Comparison of ENCODE assay signal across 9 cellular contexts in the genomic region with DNA sequence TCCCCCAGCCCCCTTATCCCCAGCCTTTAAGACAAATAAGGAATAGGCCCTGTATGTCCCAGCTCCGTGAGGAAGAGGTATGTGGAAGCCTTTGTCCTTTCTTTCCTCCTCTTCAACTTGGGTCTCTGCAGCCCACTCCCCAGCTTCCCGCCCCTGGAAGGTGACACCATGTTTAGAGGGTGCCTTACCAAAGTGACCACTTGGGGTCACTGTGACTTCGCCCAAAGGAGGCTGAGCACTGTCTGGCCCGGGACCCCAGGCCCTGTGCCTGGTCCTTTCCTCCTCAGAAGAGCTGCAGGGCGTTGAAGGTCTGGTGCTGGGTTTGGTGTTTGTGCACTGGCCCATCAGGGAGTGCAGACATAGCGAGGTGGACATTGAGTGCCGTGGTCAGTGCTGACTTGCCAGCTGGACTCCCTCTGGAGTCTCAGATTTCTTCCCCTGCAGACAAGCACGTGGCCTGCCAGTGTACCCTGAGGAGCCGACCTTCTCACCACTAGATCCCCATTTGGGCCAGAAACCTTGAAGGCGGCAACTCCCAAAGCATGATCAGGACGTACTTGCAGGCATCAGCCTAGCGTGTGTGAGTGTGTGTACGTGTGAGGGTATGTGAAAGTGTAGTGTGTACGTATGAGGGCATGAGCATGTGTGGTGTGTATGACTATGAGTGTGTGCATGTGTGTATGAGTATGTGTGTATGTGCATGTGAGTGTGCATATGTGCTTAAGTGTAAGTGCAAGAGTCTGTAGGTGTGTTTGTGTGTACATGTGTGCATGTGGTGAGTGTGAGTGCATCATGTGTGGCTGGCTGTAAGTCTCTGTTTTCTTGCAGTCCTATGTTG.
A peak's percentile ranks its signal among the peaks of the same experiment; 100 is the strongest.
DNase-seq lines count a peak whose midpoint lies in the region; ATAC-seq and TF ChIP-seq lines count a peak whose summit lies in the region.
"Had no signal": no experiment of that assay in that cellular context is flagged by ENCODE, and none has a peak within 500 bp of the region (broad histone marks: within the 10 kb centered on the region; RNA-seq: fewer than 3 reads in every experiment).

No MANE protein-coding gene starts in this region.

- H3K36me3 ChIP-seq in heart left ventricle (no peaks in the 10 kb centered on the region), smooth muscle cell (ENCODE audit: low read depth) (no peaks in the 10 kb centered on the region)

- no peak overlapping the region for H3K27ac Mint-ChIP-seq in T-cell

- POLR2A ChIA-PET in T-cell (lab: Charles Lee), result no interaction called here

- H3K27me3 Mint-ChIP-seq in T-cell, result peaks cover 15 to 17% of the 10 kb centered on the region in 2 donors

- H3K27ac ChIP-seq in VCaP, result no peak overlapping the region
- no peak overlapping the region for H3K27ac ChIP-seq in heart left ventricle
- H3K27ac ChIP-seq in smooth muscle cell (ENCODE audit: low read depth), result no peak overlapping the region

- H3K27me3 ChIP-seq in heart left ventricle (peaks cover 0 to 15% (median 0%) of the 10 kb centered on the region in 9 donors), smooth muscle cell (ENCODE audit: low read depth) (peaks cover 17% of the 10 kb centered on the region)

- H3K9me3 Mint-ChIP-seq in T-cell, result no peaks in the 10 kb centered on the region
- H3K9me3 Mint-ChIP-seq: central memory CD8-positive, alpha-beta T cell had no signal

- ATAC-seq in heart left ventricle, result peak in 3 of 4 donors; percentile 62 to 77 (median 73)
- ATAC-seq in T-cell (replicated peaks in 1 of 4), result no peak

- CTCF ChIA-PET in T-cell (lab: Charles Lee), result no interaction called here

- TF ChIP-seq POLR2A in heart left ventricle (IDR thresholded peaks at IDR 0.05), result no peak

- H3K4me3 Mint-ChIP-seq in T-cell, result no peak overlapping the region
- H3K4me3 Mint-ChIP-seq: central memory CD8-positive, alpha-beta T cell had no signal

- no peak overlapping the region for H3K4me2 ChIP-seq in smooth muscle cell

- intact Hi-C loops in heart left ventricle (cut with DNase I), result loop anchor here in 9 of 10 donors (2.0 to 10.0 kb wide), 10 partner anchors 371 to 1508 kb away; a partner anchor contains a TSS

- no peaks in the 10 kb centered on the region for H3K79me2 ChIP-seq in smooth muscle cell (ENCODE audit: low read depth)

- no peak overlapping the region for H2AFZ ChIP-seq in smooth muscle cell (ENCODE audit: low read depth)

- 43 to 55% (median 53%) methylated on average over 14 of the region's 14 CpGs for WGBS in heart left ventricle, 4 donors
- WGBS in smooth muscle cell (ENCODE audit: low lambda C conversion rate), result 55% methylated on average over 14 of the region's 14 CpGs

- H3K36me3 Mint-ChIP-seq in T-cell, result no peaks in the 10 kb centered on the region

- no peaks in the 10 kb centered on the region for H4K20me1 ChIP-seq in smooth muscle cell (ENCODE audit: low read depth)

- no peaks in the 10 kb centered on the region for H3F3A ChIP-seq in smooth muscle cell (ENCODE audit: low read depth)

- H3K9me3 ChIP-seq in heart left ventricle (no peaks in the 10 kb centered on the region), smooth muscle cell (replicated peaks; ENCODE audit: low read depth) (no peaks in the 10 kb centered on the region)

- H3K4me1 ChIP-seq in heart left ventricle, result no peaks in the 10 kb centered on the region
- H3K4me1 ChIP-seq in smooth muscle cell (ENCODE audit: low read depth), result no peaks in the 10 kb centered on the region

- DNase-seq in stimulated activated CD4-positive, alpha-beta T cell treated with anti-CD3 and anti-CD28 coated beads, Interleukin-2, amount 100 ng/mL, for 48 hours, result peak; percentile 6 to 14
- DNase-seq in stimulated activated CD4-positive, alpha-beta T cell treated with anti-CD3 and anti-CD28 coated beads, Interleukin-1b, Interleukin-23, amount 100 ng/mL, for 48 hours, result no peak
- peak; percentile 16 for DNase-seq in HK-2 (ENCODE audit: unreplicated experiment)
- no peak for DNase-seq in heart left ventricle
- DNase-seq in smooth muscle cell (lab: John Stamatoyannopoulos, UW; ENCODE audit: unreplicated experiment), result no peak
- no peak for DNase-seq in cerebellar nuclear complex (lab: John Stamatoyannopoulos, UW)
- DNase-seq in T-cell, result no peak

- H3K4me3 ChIP-seq in heart left ventricle (no peak overlapping the region), smooth muscle cell (no peak overlapping the region)

- H3K4me1 Mint-ChIP-seq in T-cell, result no peaks in the 10 kb centered on the region
- H3K4me1 Mint-ChIP-seq: central memory CD8-positive, alpha-beta T cell had no signal

- TF ChIP-seq CTCF in VCaP (conservative IDR thresholded peaks at IDR 0.05) (peak; percentile 76), heart left ventricle (IDR thresholded peaks at IDR 0.05) (peak; percentile 43 to 73 (median 61)), smooth muscle cell (IDR thresholded peaks at IDR 0.05; ENCODE audit: borderline replicate concordance, insufficient read depth, poor library complexity, severe bottlenecking) (peak; percentile 81)

- no peak overlapping the region for H3K9ac ChIP-seq in smooth muscle cell (ENCODE audit: low read depth)

Comparison
In these comparisons a context has a peak if more than half of its experiments do, and no peak if none do; other contexts are left out.
1. DNase-seq: peak in stimulated activated CD4-positive, alpha-beta T cell treated with anti-CD3 and anti-CD28 coated beads, Interleukin-2, amount 100 ng/mL, for 48 hours (2 of 2) and HK-2 (single experiment); none in stimulated activated CD4-positive, alpha-beta T cell treated with anti-CD3 and anti-CD28 coated beads, Interleukin-1b, Interleukin-23, amount 100 ng/mL, for 48 hours (single experiment), heart left ventricle (0 of 5), smooth muscle cell (single experiment), cerebellar nuclear complex (0 of 2) and T-cell (0 of 34).
2. ATAC-seq: peak in heart left ventricle (3 of 4); none in T-cell (0 of 4).
3. Peak in every context shown above with its lines, with median percentiles within 50 percentile points of each other: CTCF ChIP-seq.